23 cellular contexts compared by ENCODE assay signal in genomic region chr21:32698286-32698685, GRCh38.
"Had no signal": no experiment of that assay in that cellular context is flagged by ENCODE, and none has a peak within 500 bp of the region (broad histone marks: within the 10 kb centered on the region; RNA-seq: fewer than 3 reads in every experiment).

No MANE protein-coding gene starts in this region.

- H3K4me1 Mint-ChIP-seq: activated B cell treated with CpG ODN at 0.5 μM for 24 hours had no signal

- DNase-seq: activated B cell treated with CpG ODN at 0.5 μM for 24 hours; activated CD4-positive, alpha-beta T cell treated with anti-CD3 and anti-CD28 coated beads for 1 hour; activated CD8-positive, alpha-beta memory T cell treated with anti-CD3 and anti-CD28 coated beads, Interleukin-2, amount 50 U/mL, for 48 hours; activated CD8-positive, alpha-beta T cell treated with anti-CD3 and anti-CD28 coated beads, Interleukin-2, amount 10 ng/mL, durations not matched to agents 7 days and 5 days; activated naive CD4-positive, alpha-beta T cell treated with anti-CD3 and anti-CD28 coated beads, Interleukin-2, amount 50 U/mL, for 16 hours; activated naive CD8-positive, alpha-beta T cell treated with anti-CD3 and anti-CD28 coated beads, Interleukin-2, amount 10 ng/mL, durations not matched to agents 7 days and 5 days; activated T-cell treated with anti-CD3 and anti-CD28 coated beads, Interleukin-2, amount 50 U/mL, for 1 hour; cerebellar nuclear complex; KBM-7; NCI-H1092; NCI-H1417; NCI-H2029 treated with DMSO at 0.1 percent for 48 hours; NCI-H345; NCI-H510A; NCI-H526 treated with DMSO at 0.1 percent for 48 hours; Right ventricle myocardium superior; SJCRH30; SK-N-SH; T-helper 1 cell; T-helper 9 cell had no signal

- H3K4me3 Mint-ChIP-seq: activated B cell treated with CpG ODN at 0.5 μM for 24 hours; activated CD8-positive, alpha-beta T cell treated with anti-CD3 and anti-CD28 coated beads, Interleukin-2, amount 10 ng/mL, durations not matched to agents 7 days and 5 days; activated naive CD8-positive, alpha-beta T cell treated with anti-CD3 and anti-CD28 coated beads, Interleukin-2, amount 10 ng/mL, durations not matched to agents 7 days and 5 days had no signal

- H3K9me3 Mint-ChIP-seq: activated B cell treated with CpG ODN at 0.5 μM for 24 hours; activated naive CD8-positive, alpha-beta T cell treated with anti-CD3 and anti-CD28 coated beads, Interleukin-2, amount 10 ng/mL, durations not matched to agents 7 days and 5 days had no signal

- H3K9ac ChIP-seq: SK-N-SH had no signal

- H3K27ac Mint-ChIP-seq: activated B cell treated with CpG ODN at 0.5 μM for 24 hours; activated CD8-positive, alpha-beta T cell treated with anti-CD3 and anti-CD28 coated beads, Interleukin-2, amount 10 ng/mL, durations not matched to agents 7 days and 5 days; activated naive CD8-positive, alpha-beta T cell treated with anti-CD3 and anti-CD28 coated beads, Interleukin-2, amount 10 ng/mL, durations not matched to agents 7 days and 5 days had no signal

- H3K4me1 ChIP-seq: adrenal gland, SJCRH30 had no signal

- H3K4me2 ChIP-seq: SK-N-SH had no signal

- H3K4me3 ChIP-seq: adrenal gland, Peyer's patch, SJCRH30 had no signal

- H3K27me3 ChIP-seq: adrenal gland, Peyer's patch, SJCRH30 had no signal

- H3K36me3 ChIP-seq: adrenal gland had no signal

- H3K27ac ChIP-seq: adrenal gland, Peyer's patch, RWPE1, SJCRH30 had no signal

- H3K27me3 Mint-ChIP-seq: activated naive CD8-positive, alpha-beta T cell treated with anti-CD3 and anti-CD28 coated beads, Interleukin-2, amount 10 ng/mL, durations not matched to agents 7 days and 5 days had no signal

- H3K9me3 ChIP-seq: adrenal gland, Peyer's patch, SJCRH30, SK-N-SH had no signal

- ATAC-seq: activated CD8-positive, alpha-beta T cell treated with anti-CD3 and anti-CD28 coated beads, Interleukin-2, amount 10 ng/mL, durations not matched to agents 7 days and 5 days had no signal
